Comparison of ENCODE assay signal across 19 cellular contexts in the genomic region with DNA sequence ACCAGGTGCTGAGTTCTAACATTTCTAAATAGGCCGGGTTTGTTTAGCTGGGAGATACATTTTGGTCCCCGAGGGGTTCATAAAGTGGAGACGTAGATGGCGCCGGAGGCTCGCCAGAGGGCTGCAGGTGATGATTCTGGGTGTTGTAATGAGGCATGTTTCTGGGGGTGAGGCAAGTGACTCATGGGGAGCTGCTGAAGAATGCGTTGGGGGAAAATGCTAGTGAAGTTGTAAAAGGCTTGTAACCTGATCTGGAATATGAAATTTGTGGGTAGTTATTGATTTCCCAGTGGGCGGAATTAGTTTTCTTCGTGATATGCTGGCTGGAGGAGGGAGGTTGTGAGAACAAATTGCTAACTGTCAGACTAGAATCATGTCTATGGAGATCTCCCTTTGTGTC.
A peak's percentile ranks its signal among the peaks of the same experiment; 100 is the strongest.
DNase-seq lines count a peak whose midpoint lies in the region; ATAC-seq and TF ChIP-seq lines count a peak whose summit lies in the region.
"Had no signal": no experiment of that assay in that cellular context is flagged by ENCODE, and none has a peak within 500 bp of the region (broad histone marks: within the 10 kb centered on the region; RNA-seq: fewer than 3 reads in every experiment).

No MANE protein-coding gene starts in this region.

- H3K79me2 ChIP-seq in PC-3 (ENCODE audit: low read length), result no peaks in the 10 kb centered on the region
- H3K79me2 ChIP-seq in Karpas-422 (ENCODE audit: low read length), result peaks cover 31% of the 10 kb centered on the region

- BruUV-seq in PC-3 (replicated peaks; lab: Mats Ljungman, UMichigan), result no TSS peak

- H3K27ac ChIP-seq in PC-3 (ENCODE audit: low read length), result no peak overlapping the region
- no peak overlapping the region for H3K27ac ChIP-seq in endodermal cell (ENCODE audit: low read depth, low read length)
- H3K27ac ChIP-seq in Karpas-422 (ENCODE audit: low read length), result no peak overlapping the region
- H3K27ac ChIP-seq in Peyer's patch, result no peak overlapping the region
- H3K27ac ChIP-seq: cardiac muscle cell, VCaP had no signal

- H3K4me2 ChIP-seq in PC-3 (ENCODE audit: low read length) (no peak overlapping the region), Karpas-422 (ENCODE audit: low read depth, low read length, poor library complexity, severe bottlenecking) (no peak overlapping the region)

- no peak overlapping the region for H3K4me3 ChIP-seq in PC-3 (ENCODE audit: low read length)
- H3K4me3 ChIP-seq in endodermal cell (ENCODE audit: low read length), result no peak overlapping the region
- no peak overlapping the region for H3K4me3 ChIP-seq in Karpas-422 (ENCODE audit: low read length)
- no peak overlapping the region for H3K4me3 ChIP-seq in Peyer's patch
- H3K4me3 ChIP-seq: cardiac muscle cell had no signal

- peaks cover 34% of the 10 kb centered on the region for H3K36me3 Mint-ChIP-seq in activated naive CD8-positive, alpha-beta T cell
- peaks cover 55% of the 10 kb centered on the region for H3K36me3 Mint-ChIP-seq in activated naive CD8-positive, alpha-beta T cell treated with anti-CD3 and anti-CD28 coated beads, Interleukin-2, amount 50 U/mL, for 24 hours (ENCODE audit: low read depth)
- H3K36me3 Mint-ChIP-seq in endodermal cell (ENCODE audit: low read depth), result no peaks in the 10 kb centered on the region
- peaks cover 56 to 64% of the 10 kb centered on the region in 2 donors for H3K36me3 Mint-ChIP-seq in stimulated activated naive B cell treated with anti-CD40 and anti-IgM and Interleukin-4, amounts not matched to agents 10 μg/mL and 1 μg/mL and 100 μg/mL, for 72 hours

- peaks cover 16% of the 10 kb centered on the region for H3K4me1 Mint-ChIP-seq in activated naive CD8-positive, alpha-beta T cell (ENCODE audit: low read depth)
- H3K4me1 Mint-ChIP-seq in activated naive CD8-positive, alpha-beta T cell treated with anti-CD3 and anti-CD28 coated beads, Interleukin-2, amount 50 U/mL, for 24 hours, result peaks cover 33% of the 10 kb centered on the region
- H3K4me1 Mint-ChIP-seq in endodermal cell, result peaks cover 61% of the 10 kb centered on the region
- peaks cover 17 to 19% of the 10 kb centered on the region in 2 donors for H3K4me1 Mint-ChIP-seq in stimulated activated naive B cell treated with anti-CD40 and anti-IgM and Interleukin-4, amounts not matched to agents 10 μg/mL and 1 μg/mL and 100 μg/mL, for 72 hours
- H3K4me1 Mint-ChIP-seq: neural crest cell had no signal

- peak overlapping the region; percentile 2 for H3K27ac Mint-ChIP-seq in activated naive CD8-positive, alpha-beta T cell
- H3K27ac Mint-ChIP-seq in activated naive CD8-positive, alpha-beta T cell treated with anti-CD3 and anti-CD28 coated beads, Interleukin-2, amount 50 U/mL, for 24 hours, result no peak overlapping the region
- no peak overlapping the region for H3K27ac Mint-ChIP-seq in endodermal cell
- H3K27ac Mint-ChIP-seq in stimulated activated naive B cell treated with anti-CD40 and anti-IgM and Interleukin-4, amounts not matched to agents 10 μg/mL and 1 μg/mL and 100 μg/mL, for 72 hours, result peak overlapping the region; percentile 7

- H3K27me3 Mint-ChIP-seq in activated naive CD8-positive, alpha-beta T cell, result no peaks in the 10 kb centered on the region
- no peaks in the 10 kb centered on the region for H3K27me3 Mint-ChIP-seq in activated naive CD8-positive, alpha-beta T cell treated with anti-CD3 and anti-CD28 coated beads, Interleukin-2, amount 50 U/mL, for 24 hours
- H3K27me3 Mint-ChIP-seq in endodermal cell (ENCODE audit: insufficient read depth), result no peaks in the 10 kb centered on the region
- no peaks in the 10 kb centered on the region for H3K27me3 Mint-ChIP-seq in stimulated activated naive B cell treated with anti-CD40 and anti-IgM and Interleukin-4, amounts not matched to agents 10 μg/mL and 1 μg/mL and 100 μg/mL, for 72 hours
- H3K27me3 Mint-ChIP-seq: CD4-positive, alpha-beta memory T cell had no signal

- DNase-seq in activated naive CD8-positive, alpha-beta T cell treated with anti-CD3 and anti-CD28 coated beads, Interleukin-2, amount 50 U/mL, for 24 hours, result no peak
- DNase-seq in PC-3, result no peak
- no peak for DNase-seq in endodermal cell
- no peak for DNase-seq in stimulated activated naive B cell treated with anti-CD40 and anti-IgM and Interleukin-4, amounts not matched to agents 10 μg/mL and 1 μg/mL and 100 μg/mL, for 72 hours
- DNase-seq in Karpas-422, result no peak
- DNase-seq in Peyer's patch, result no peak
- DNase-seq in activated naive CD4-positive, alpha-beta T cell treated with anti-CD3 and anti-CD28 coated beads, Interleukin-2, amount 50 U/mL, for 16 hours, result no peak
- DNase-seq: amniotic stem cell; CD4-positive, alpha-beta memory T cell; KG1; NCI-H1092; NCI-H2081 treated with DMSO at 0.1 percent for 48 hours; NCI-H524; SHP77 treated with DMSO at 0.1 percent for 48 hours had no signal

- H2AFZ ChIP-seq in PC-3 (ENCODE audit: low read length) (no peak overlapping the region), Karpas-422 (ENCODE audit: low read length) (no peak overlapping the region)

- WGBS in endodermal cell (ENCODE audit: insufficient coverage in 1 of 2, insufficient read length in 1 of 2), 2 experiments, result 94% methylated on average over 5 to 9 of the region's 9 CpGs

- no peak for TF ChIP-seq POLR2A in Peyer's patch (IDR thresholded peaks at IDR 0.05)

- H3K4me1 ChIP-seq in PC-3 (ENCODE audit: insufficient read depth, low read length) (no peaks in the 10 kb centered on the region), endodermal cell (ENCODE audit: control insufficient read depth, insufficient read depth, low read length) (peaks cover 18% of the 10 kb centered on the region), Karpas-422 (ENCODE audit: low read length) (peaks cover 15% of the 10 kb centered on the region), Peyer's patch (no peaks in the 10 kb centered on the region)

- H3K9me3 ChIP-seq in PC-3 (ENCODE audit: low read length), result no peaks in the 10 kb centered on the region
- no peaks in the 10 kb centered on the region for H3K9me3 ChIP-seq in endodermal cell (ENCODE audit: control insufficient read depth, low read length)
- no peaks in the 10 kb centered on the region for H3K9me3 ChIP-seq in Karpas-422 (ENCODE audit: low read length)
- H3K9me3 ChIP-seq in Peyer's patch, result no peaks in the 10 kb centered on the region

- no peaks in the 10 kb centered on the region for H3K36me3 ChIP-seq in PC-3 (ENCODE audit: low read depth, low read length)
- H3K36me3 ChIP-seq in endodermal cell (ENCODE audit: control insufficient read depth, insufficient read depth, low read length), result no peaks in the 10 kb centered on the region
- peaks cover 5% of the 10 kb centered on the region; the same call in 1 of the 2 replicates for H3K36me3 ChIP-seq in Karpas-422 (ENCODE audit: insufficient read depth, low read length)
- H3K36me3 ChIP-seq in Peyer's patch, result no peaks in the 10 kb centered on the region
- H3K36me3 ChIP-seq: cardiac muscle cell had no signal

- no peak overlapping the region for H3K4me3 Mint-ChIP-seq in activated naive CD8-positive, alpha-beta T cell
- no peak overlapping the region for H3K4me3 Mint-ChIP-seq in activated naive CD8-positive, alpha-beta T cell treated with anti-CD3 and anti-CD28 coated beads, Interleukin-2, amount 50 U/mL, for 24 hours
- no peak overlapping the region for H3K4me3 Mint-ChIP-seq in endodermal cell
- H3K4me3 Mint-ChIP-seq in stimulated activated naive B cell treated with anti-CD40 and anti-IgM and Interleukin-4, amounts not matched to agents 10 μg/mL and 1 μg/mL and 100 μg/mL, for 72 hours, result no peak overlapping the region
- H3K4me3 Mint-ChIP-seq: CD4-positive, alpha-beta memory T cell; neural crest cell had no signal

- ATAC-seq in activated naive CD8-positive, alpha-beta T cell treated with anti-CD3 and anti-CD28 coated beads, Interleukin-2, amount 50 U/mL, for 24 hours, result no peak
- peak; percentile 33; the same call in 1 of the 2 replicates for ATAC-seq in PC-3
- no peak for ATAC-seq in stimulated activated naive B cell treated with anti-CD40 and anti-IgM and Interleukin-4, amounts not matched to agents 10 μg/mL and 1 μg/mL and 100 μg/mL, for 72 hours (replicated peaks)
- ATAC-seq: left lobe of liver had no signal

- CTCF ChIA-PET in PC-3 (lab: Charles Lee), result no interaction called here

- H3K9ac ChIP-seq in PC-3 (ENCODE audit: low read length) (no peak overlapping the region), endodermal cell (ENCODE audit: extremely low read depth, low read length, poor library complexity, severe bottlenecking) (no peak overlapping the region), Karpas-422 (ENCODE audit: low read length) (no peak overlapping the region)

- no peaks in the 10 kb centered on the region for H3F3A ChIP-seq in PC-3 (ENCODE audit: low read length, unreplicated experiment)

- POLR2A ChIA-PET in PC-3 (lab: Charles Lee; ENCODE audit: unreplicated experiment), result no interaction called here

- no peaks in the 10 kb centered on the region for H3K9me2 ChIP-seq in PC-3 (replicated peaks; ENCODE audit: low read length)
- no peaks in the 10 kb centered on the region for H3K9me2 ChIP-seq in Karpas-422 (replicated peaks; ENCODE audit: insufficient read depth, low read length)

- H3K27me3 ChIP-seq in PC-3 (ENCODE audit: low read length), result no peaks in the 10 kb centered on the region
- no peaks in the 10 kb centered on the region for H3K27me3 ChIP-seq in endodermal cell (ENCODE audit: control insufficient read depth, insufficient read depth, low read length, poor library complexity, severe bottlenecking)
- no peaks in the 10 kb centered on the region for H3K27me3 ChIP-seq in Karpas-422 (ENCODE audit: low read length)
- H3K27me3 ChIP-seq in Peyer's patch, result no peaks in the 10 kb centered on the region
- H3K27me3 ChIP-seq: cardiac muscle cell had no signal

- intact Hi-C loops in PC-3 (cut with micrococcal nuclease), result no loop called here

- H4K20me1 ChIP-seq in PC-3 (ENCODE audit: low read length) (no peaks in the 10 kb centered on the region), Karpas-422 (ENCODE audit: insufficient read depth, low read depth, low read length) (no peaks in the 10 kb centered on the region)

- TF ChIP-seq CTCF in PC-3 (conservative IDR thresholded peaks at IDR 0.05; ENCODE audit: low read depth, low read length), result 0 out of 2 replicates have a peak, but pooled peaks have one; percentile 11
- TF ChIP-seq CTCF in endodermal cell (conservative IDR thresholded peaks at IDR 0.05), result peak; percentile 11
- no peak for TF ChIP-seq CTCF in Peyer's patch (IDR thresholded peaks at IDR 0.05)

- no peaks in the 10 kb centered on the region for H3K9me3 Mint-ChIP-seq in activated naive CD8-positive, alpha-beta T cell (ENCODE audit: low read depth)
- no peaks in the 10 kb centered on the region for H3K9me3 Mint-ChIP-seq in activated naive CD8-positive, alpha-beta T cell treated with anti-CD3 and anti-CD28 coated beads, Interleukin-2, amount 50 U/mL, for 24 hours
- H3K9me3 Mint-ChIP-seq in endodermal cell, result no peaks in the 10 kb centered on the region
- no peaks in the 10 kb centered on the region for H3K9me3 Mint-ChIP-seq in stimulated activated naive B cell treated with anti-CD40 and anti-IgM and Interleukin-4, amounts not matched to agents 10 μg/mL and 1 μg/mL and 100 μg/mL, for 72 hours
- H3K9me3 Mint-ChIP-seq: neural crest cell had no signal

Comparison
In these comparisons a context has a peak if more than half of its experiments do, and no peak if none do; other contexts are left out.
1. H3K27ac Mint-ChIP-seq: peak in activated naive CD8-positive, alpha-beta T cell (single experiment) and stimulated activated naive B cell treated with anti-CD40 and anti-IgM and Interleukin-4, amounts not matched to agents 10 μg/mL and 1 μg/mL and 100 μg/mL, for 72 hours (single experiment); none in activated naive CD8-positive, alpha-beta T cell treated with anti-CD3 and anti-CD28 coated beads, Interleukin-2, amount 50 U/mL, for 24 hours (single experiment) and endodermal cell (single experiment).
2. CTCF ChIP-seq: peak in PC-3 (single experiment) and endodermal cell (single experiment); none in Peyer's patch (0 of 6).